ENCODE assay signal across 8 cellular contexts in the genomic region with DNA sequence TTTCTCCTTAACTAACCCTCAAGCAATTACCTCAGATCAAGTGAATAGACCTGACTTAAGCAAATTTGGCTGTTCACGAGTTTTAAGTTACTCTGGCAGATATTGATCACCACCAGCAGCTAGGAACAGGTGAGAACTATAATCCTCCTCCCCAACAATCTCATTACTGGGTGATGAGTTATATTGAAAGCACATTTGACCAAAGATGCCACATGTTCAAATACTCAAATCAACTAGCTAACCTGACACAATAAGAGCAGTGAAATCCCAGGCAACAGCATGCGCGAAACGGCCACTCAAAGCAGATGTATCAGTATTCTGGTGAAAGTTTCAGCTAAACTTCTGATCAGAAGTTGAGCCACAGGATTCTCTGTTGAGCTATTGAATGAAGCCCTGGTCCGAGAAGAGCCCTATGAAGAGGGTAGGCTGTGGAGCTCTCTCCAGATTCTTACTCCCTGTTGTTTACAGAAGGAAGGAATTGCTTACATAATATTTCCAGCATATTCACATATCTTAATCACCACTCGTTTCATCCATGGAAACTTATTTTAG. TPM values are rescaled to one million over a fixed set of nuclear protein-coding genes. Genes with fewer than 3 reads are reported as not detected.
DNase-seq lines count a peak whose midpoint lies in the region; ATAC-seq, FAIRE-seq and TF ChIP-seq lines count a peak whose summit lies in the region.

No MANE protein-coding gene starts in this region.

- no peaks in the 10 kb centered on the region for H4K20me1 ChIP-seq in keratinocyte (ENCODE audit: control insufficient read depth, extremely low read depth, insufficient read depth, low read length)

- ATAC-seq in GM18505 (IDR thresholded peaks at IDR 0.05; ENCODE audit: unreplicated experiment) (peak; percentile 78), GM21447 (IDR thresholded peaks at IDR 0.05; ENCODE audit: unreplicated experiment) (peak; percentile 67), HG03442 (IDR thresholded peaks at IDR 0.05; ENCODE audit: unreplicated experiment) (peak; percentile 93)

- FAIRE-seq in keratinocyte (lab: Jason Lieb, UNC): peak; percentile 57

- no peaks in the 10 kb centered on the region for H3K36me3 ChIP-seq in keratinocyte (ENCODE audit: control insufficient read depth in 2 of 2, extremely low read depth in 1 of 2, insufficient read depth in 2 of 2, low read length in 2 of 2)

- TF ChIP-seq CTCF in keratinocyte (optimal IDR thresholded peaks at IDR 0.05 in 1 of 3, IDR thresholded peaks at IDR 0.05 in 1 of 3, conservative IDR thresholded peaks at IDR 0.05 in 1 of 3; ENCODE audit: extremely low read depth in 1 of 3, insufficient read depth in 2 of 3, low read length in 3 of 3) (no peak), foreskin fibroblast (IDR thresholded peaks at IDR 0.05; ENCODE audit: low read depth, low read length) (no peak)

- peak overlapping the region in 1 of 3 experiments; percentile 2 for H3K4me3 ChIP-seq in keratinocyte (ENCODE audit: control insufficient read depth in 2 of 3, extremely low read depth in 1 of 3, insufficient read depth in 2 of 3, low read depth in 1 of 3, low read length in 3 of 3)
- H3K4me3 ChIP-seq in foreskin fibroblast (ENCODE audit: low read depth in 1 of 2, low read length in 2 of 2): peak overlapping the region in 1 of 2 donors; percentile 10

- no peak overlapping the region for H3K9ac ChIP-seq in keratinocyte (ENCODE audit: control insufficient read depth, extremely low read depth, insufficient read depth, low read length)

- H3K27ac ChIP-seq in keratinocyte (ENCODE audit: control insufficient read depth, insufficient read depth, low read length): peak overlapping the region; percentile 60

- dilution Hi-C loops in keratinocyte (cut with MboI; ENCODE audit: extremely low pct_ligation_motif_present, low sequenced_read_pairs): no loop called here

- H3K9me3 ChIP-seq in keratinocyte (ENCODE audit: control insufficient read depth, low read depth, low read length): no peaks in the 10 kb centered on the region

- no peaks in the 10 kb centered on the region for H3K9me1 ChIP-seq in keratinocyte (ENCODE audit: control insufficient read depth, extremely low read depth, insufficient read depth, low read length)

- peaks cover 18% of the 10 kb centered on the region for H3K4me1 ChIP-seq in keratinocyte (ENCODE audit: control insufficient read depth, extremely low read depth, insufficient read depth, low read length)

- peak overlapping the region; percentile 60 for H3K4me2 ChIP-seq in keratinocyte (ENCODE audit: control insufficient read depth, extremely low read depth, insufficient read depth, low read depth, low read length)

- no peak for TF ChIP-seq POLR2A in GM18505 (IDR thresholded peaks at IDR 0.05; ENCODE audit: borderline replicate concordance, extremely low read depth, insufficient read depth, insufficient read length)

- DNase-seq in keratinocyte (ENCODE audit: low read depth, low spot score): no peak
- DNase-seq in dedifferentiated amniotic fluid mesenchymal stem cell (ENCODE audit: extremely low spot score): no peak
- DNase-seq in foreskin fibroblast: no peak
- no peak for DNase-seq in AG08396 (ENCODE audit: low spot score)
- DNase-seq in activated naive CD4-positive, alpha-beta T cell treated with Interleukin-2 at 50 U/mL for 16 hours: no peak

- H3K27me3 ChIP-seq in keratinocyte (ENCODE audit: control insufficient read depth, extremely low read depth, insufficient read depth, low read length): no peaks in the 10 kb centered on the region

- no peaks in the 10 kb centered on the region for H3K79me2 ChIP-seq in keratinocyte (ENCODE audit: control insufficient read depth, insufficient read depth, low read length)

- H2AFZ ChIP-seq in keratinocyte (ENCODE audit: control insufficient read depth, low read length): no peak overlapping the region

RNA-seq across cellular contexts. Expression of a gene that starts 52.6 kb away (rescaled TPM):
- polyA plus RNA-seq in keratinocyte: 2,867 to 2,979 TPM (median 2,905 TPM) in 3 replicates
- polyA plus RNA-seq in keratinocyte (2011; ENCODE audit: low read depth): 537 TPM
- 3,107 and 4,303 TPM in 2 replicates for polyA plus RNA-seq in keratinocyte (2011; cell fraction: cytosol; rRNA removed)
- 2,001 and 2,393 TPM in 2 replicates for polyA plus RNA-seq in keratinocyte (2011; cell fraction: nucleus; rRNA removed)
- polyA plus RNA-seq in keratinocyte (2012; ENCODE audit: low replicate concordance): 370 and 1,627 TPM in 2 replicates
- 4,413 to 5,248 TPM (median 4,690 TPM) in 3 replicates for polyA minus RNA-seq in keratinocyte
- polyA minus RNA-seq in keratinocyte (2011; cell fraction: cytosol; rRNA and poly(A)+ RNA removed): 1,844 TPM
- polyA minus RNA-seq in keratinocyte (2011; cell fraction: nucleus; rRNA and poly(A)+ RNA removed): 723 and 1,290 TPM in 2 replicates
